In genomic region chr20:3820048-3820900, GRCh38 we compare ENCODE assay signal across 8 cellular contexts. TPM values are rescaled to one million over a fixed set of nuclear protein-coding genes. Genes with fewer than 3 reads are reported as not detected.
DNase-seq lines count a peak whose midpoint lies in the region; ATAC-seq and TF ChIP-seq lines count a peak whose summit lies in the region.

A gene with protein sequence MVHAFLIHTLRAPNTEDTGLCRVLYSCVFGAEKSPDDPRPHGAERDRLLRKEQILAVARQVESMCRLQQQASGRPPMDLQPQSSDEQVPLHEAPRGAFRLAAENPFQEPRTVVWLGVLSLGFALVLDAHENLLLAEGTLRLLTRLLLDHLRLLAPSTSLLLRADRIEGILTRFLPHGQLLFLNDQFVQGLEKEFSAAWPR (plus strand): TSS chr20:3820547. CDS start chr20:3822118, 1,571 bp downstream.

- H3K27ac Mint-ChIP-seq in WTC11, result peak within 1 kb of the TSS; percentile 97

- in situ Hi-C loops in GM18951 (cut with MboI; ENCODE audit: low sequenced_read_pairs, unreplicated experiment), result no loop called here

- CTCF ChIA-PET in WTC11 (lab: Charles Lee), result interaction anchor here (0.6 to 6.6 kb wide), 28 partner anchors 8 to 272 kb away, joined by 3 to 92 read pairs (median 5); partner anchors contain the start of genes ADISSP, CDC25B, CENPB and MAVS

- no peaks in the 10 kb centered on the region for H3K36me3 Mint-ChIP-seq in WTC11

- no peaks in the 10 kb centered on the region for H3K27me3 Mint-ChIP-seq in WTC11 (ENCODE audit: low read depth)

- no peaks in the 10 kb centered on the region for H3K9me3 Mint-ChIP-seq in WTC11

- POLR2A ChIA-PET in WTC11 (lab: Charles Lee), result interaction anchor here (1.0 to 1.3 kb wide), 3 partner anchors 20 to 43 kb away, joined by 3 to 5 read pairs (median 4); no protein-coding TSS in a partner anchor

- peak within 1 kb of the TSS; percentile 66 to 71 for H3K4me3 ChIP-seq in cardiac fibroblast (replicated peaks in 1 of 2; ENCODE audit: low read depth in 2 of 2, low read length in 2 of 2)

- TF ChIP-seq CTCF in AG09319 (IDR thresholded peaks at IDR 0.05; ENCODE audit: low read depth, low read length) (peak; percentile 68), WTC11 (IDR thresholded peaks at IDR 0.05) (peak; percentile 94), cardiac fibroblast (IDR thresholded peaks at IDR 0.05; ENCODE audit: low read depth, low read length) (peak; percentile 41)

- peak within 1 kb of the TSS; percentile 78 for H3K4me3 Mint-ChIP-seq in WTC11

- DNase-seq in AG09319 (ENCODE audit: extremely low read depth, low read depth), result peak; percentile 85
- peak; percentile 78 for DNase-seq in NCI-H226
- DNase-seq in WTC11 (ENCODE audit: low spot score), result peak; percentile 99
- peak; percentile 97 to 98 for DNase-seq in cardiac fibroblast (ENCODE audit: low read depth in 2 of 2)
- peak; percentile 96 for DNase-seq in inferior parietal cortex (ENCODE audit: extremely low spot score)
- peak; percentile 82 for DNase-seq in stimulated activated CD4-positive, alpha-beta T cell treated with anti-CD3 and anti-CD28 coated beads, Interleukin-12 subunit alpha, Interleukin-12 subunit beta, amount 100 ng/mL, for 4 hours

- peak; percentile 87 for TF ChIP-seq POLR2A in GM18951 (IDR thresholded peaks at IDR 0.05; ENCODE audit: extremely low read depth, insufficient read depth, insufficient read length)

- ATAC-seq in HG03196 (IDR thresholded peaks at IDR 0.05; ENCODE audit: unreplicated experiment), result peak; percentile 80
- ATAC-seq in WTC11, result peak; percentile 80

- peaks cover 28% of the 10 kb centered on the region for H3K4me1 Mint-ChIP-seq in WTC11

TF ChIP-seq in WTC11, 78 proteins besides CTCF, POLR2A, EP300 and RAD21 (continues in another document):
- TF ChIP-seq MAX (CRISPR knock-in tag; IDR thresholded peaks at IDR 0.05), result peak; percentile 59; the same call in 1 of the 2 replicates
- no peak for TF ChIP-seq ZNF219 (CRISPR knock-in tag; IDR thresholded peaks at IDR 0.05; ENCODE audit: borderline replicate concordance)
- TF ChIP-seq, protein P1, sequence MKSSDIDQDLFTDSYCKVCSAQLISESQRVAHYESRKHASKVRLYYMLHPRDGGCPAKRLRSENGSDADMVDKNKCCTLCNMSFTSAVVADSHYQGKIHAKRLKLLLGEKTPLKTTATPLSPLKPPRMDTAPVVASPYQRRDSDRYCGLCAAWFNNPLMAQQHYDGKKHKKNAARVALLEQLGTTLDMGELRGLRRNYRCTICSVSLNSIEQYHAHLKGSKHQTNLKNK (CRISPR knock-in tag; IDR thresholded peaks at IDR 0.05), result no peak
- no peak for TF ChIP-seq ZSCAN18 (CRISPR knock-in tag; IDR thresholded peaks at IDR 0.05)
- TF ChIP-seq NR1H2 (CRISPR knock-in tag; IDR thresholded peaks at IDR 0.05), result no peak
- TF ChIP-seq, protein P2, sequence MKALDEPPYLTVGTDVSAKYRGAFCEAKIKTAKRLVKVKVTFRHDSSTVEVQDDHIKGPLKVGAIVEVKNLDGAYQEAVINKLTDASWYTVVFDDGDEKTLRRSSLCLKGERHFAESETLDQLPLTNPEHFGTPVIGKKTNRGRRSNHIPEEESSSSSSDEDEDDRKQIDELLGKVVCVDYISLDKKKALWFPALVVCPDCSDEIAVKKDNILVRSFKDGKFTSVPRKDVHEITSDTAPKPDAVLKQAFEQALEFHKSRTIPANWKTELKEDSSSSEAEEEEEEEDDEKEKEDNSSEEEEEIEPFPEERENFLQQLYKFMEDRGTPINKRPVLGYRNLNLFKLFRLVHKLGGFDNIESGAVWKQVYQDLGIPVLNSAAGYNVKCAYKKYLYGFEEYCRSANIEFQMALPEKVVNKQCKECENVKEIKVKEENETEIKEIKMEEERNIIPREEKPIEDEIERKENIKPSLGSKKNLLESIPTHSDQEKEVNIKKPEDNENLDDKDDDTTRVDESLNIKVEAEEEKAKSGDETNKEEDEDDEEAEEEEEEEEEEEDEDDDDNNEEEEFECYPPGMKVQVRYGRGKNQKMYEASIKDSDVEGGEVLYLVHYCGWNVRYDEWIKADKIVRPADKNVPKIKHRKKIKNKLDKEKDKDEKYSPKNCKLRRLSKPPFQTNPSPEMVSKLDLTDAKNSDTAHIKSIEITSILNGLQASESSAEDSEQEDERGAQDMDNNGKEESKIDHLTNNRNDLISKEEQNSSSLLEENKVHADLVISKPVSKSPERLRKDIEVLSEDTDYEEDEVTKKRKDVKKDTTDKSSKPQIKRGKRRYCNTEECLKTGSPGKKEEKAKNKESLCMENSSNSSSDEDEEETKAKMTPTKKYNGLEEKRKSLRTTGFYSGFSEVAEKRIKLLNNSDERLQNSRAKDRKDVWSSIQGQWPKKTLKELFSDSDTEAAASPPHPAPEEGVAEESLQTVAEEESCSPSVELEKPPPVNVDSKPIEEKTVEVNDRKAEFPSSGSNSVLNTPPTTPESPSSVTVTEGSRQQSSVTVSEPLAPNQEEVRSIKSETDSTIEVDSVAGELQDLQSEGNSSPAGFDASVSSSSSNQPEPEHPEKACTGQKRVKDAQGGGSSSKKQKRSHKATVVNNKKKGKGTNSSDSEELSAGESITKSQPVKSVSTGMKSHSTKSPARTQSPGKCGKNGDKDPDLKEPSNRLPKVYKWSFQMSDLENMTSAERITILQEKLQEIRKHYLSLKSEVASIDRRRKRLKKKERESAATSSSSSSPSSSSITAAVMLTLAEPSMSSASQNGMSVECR (CRISPR knock-in tag; IDR thresholded peaks at IDR 0.05; ENCODE audit: borderline replicate concordance), result peak; percentile 65; the same call in 1 of the 2 replicates
- TF ChIP-seq ATF6 (CRISPR knock-in tag; IDR thresholded peaks at IDR 0.05), result no peak
- no peak for TF ChIP-seq ATF3 (CRISPR knock-in tag; conservative IDR thresholded peaks at IDR 0.05)
- peak; percentile 82 for TF ChIP-seq GABPB1 (CRISPR knock-in tag; IDR thresholded peaks at IDR 0.05)
- TF ChIP-seq, protein P3, sequence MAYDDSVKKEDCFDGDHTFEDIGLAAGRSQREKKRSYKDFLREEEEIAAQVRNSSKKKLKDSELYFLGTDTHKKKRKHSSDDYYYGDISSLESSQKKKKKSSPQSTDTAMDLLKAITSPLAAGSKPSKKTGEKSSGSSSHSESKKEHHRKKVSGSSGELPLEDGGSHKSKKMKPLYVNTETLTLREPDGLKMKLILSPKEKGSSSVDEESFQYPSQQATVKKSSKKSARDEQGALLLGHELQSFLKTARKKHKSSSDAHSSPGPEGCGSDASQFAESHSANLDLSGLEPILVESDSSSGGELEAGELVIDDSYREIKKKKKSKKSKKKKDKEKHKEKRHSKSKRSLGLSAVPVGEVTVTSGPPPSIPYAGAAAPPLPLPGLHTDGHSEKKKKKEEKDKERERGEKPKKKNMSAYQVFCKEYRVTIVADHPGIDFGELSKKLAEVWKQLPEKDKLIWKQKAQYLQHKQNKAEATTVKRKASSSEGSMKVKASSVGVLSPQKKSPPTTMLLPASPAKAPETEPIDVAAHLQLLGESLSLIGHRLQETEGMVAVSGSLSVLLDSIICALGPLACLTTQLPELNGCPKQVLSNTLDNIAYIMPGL (CRISPR knock-in tag; IDR thresholded peaks at IDR 0.05), result peak; percentile 99
- TF ChIP-seq RELA (CRISPR knock-in tag; IDR thresholded peaks at IDR 0.05; ENCODE audit: borderline replicate concordance), result no peak
- TF ChIP-seq, protein P4, sequence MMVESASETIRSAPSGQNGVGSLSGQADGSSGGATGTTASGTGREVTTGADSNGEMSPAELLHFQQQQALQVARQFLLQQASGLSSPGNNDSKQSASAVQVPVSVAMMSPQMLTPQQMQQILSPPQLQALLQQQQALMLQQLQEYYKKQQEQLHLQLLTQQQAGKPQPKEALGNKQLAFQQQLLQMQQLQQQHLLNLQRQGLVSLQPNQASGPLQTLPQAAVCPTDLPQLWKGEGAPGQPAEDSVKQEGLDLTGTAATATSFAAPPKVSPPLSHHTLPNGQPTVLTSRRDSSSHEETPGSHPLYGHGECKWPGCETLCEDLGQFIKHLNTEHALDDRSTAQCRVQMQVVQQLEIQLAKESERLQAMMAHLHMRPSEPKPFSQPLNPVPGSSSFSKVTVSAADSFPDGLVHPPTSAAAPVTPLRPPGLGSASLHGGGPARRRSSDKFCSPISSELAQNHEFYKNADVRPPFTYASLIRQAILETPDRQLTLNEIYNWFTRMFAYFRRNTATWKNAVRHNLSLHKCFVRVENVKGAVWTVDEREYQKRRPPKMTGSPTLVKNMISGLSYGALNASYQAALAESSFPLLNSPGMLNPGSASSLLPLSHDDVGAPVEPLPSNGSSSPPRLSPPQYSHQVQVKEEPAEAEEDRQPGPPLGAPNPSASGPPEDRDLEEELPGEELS (CRISPR knock-in tag; IDR thresholded peaks at IDR 0.05), result peak; percentile 35; the same call in 1 of the 2 replicates

RNA-seq across cellular contexts. Expression of the gene that starts here (rescaled TPM):
- 2.8 to 4.1 TPM (median 3.1 TPM) in 3 replicates for total RNA-seq in WTC11 (2021)

Comparison
In these comparisons a context has a peak if more than half of its experiments do, and no peak if none do; other contexts are left out.
1. Peak in every context shown above with its lines: DNase-seq, ATAC-seq and H3K4me3 ChIP-seq.
2. CTCF ChIP-seq: peak in every context shown above with its lines; median percentile 94 in WTC11; 68 in AG09319; 41 in cardiac fibroblast.